In the genomic region with DNA sequence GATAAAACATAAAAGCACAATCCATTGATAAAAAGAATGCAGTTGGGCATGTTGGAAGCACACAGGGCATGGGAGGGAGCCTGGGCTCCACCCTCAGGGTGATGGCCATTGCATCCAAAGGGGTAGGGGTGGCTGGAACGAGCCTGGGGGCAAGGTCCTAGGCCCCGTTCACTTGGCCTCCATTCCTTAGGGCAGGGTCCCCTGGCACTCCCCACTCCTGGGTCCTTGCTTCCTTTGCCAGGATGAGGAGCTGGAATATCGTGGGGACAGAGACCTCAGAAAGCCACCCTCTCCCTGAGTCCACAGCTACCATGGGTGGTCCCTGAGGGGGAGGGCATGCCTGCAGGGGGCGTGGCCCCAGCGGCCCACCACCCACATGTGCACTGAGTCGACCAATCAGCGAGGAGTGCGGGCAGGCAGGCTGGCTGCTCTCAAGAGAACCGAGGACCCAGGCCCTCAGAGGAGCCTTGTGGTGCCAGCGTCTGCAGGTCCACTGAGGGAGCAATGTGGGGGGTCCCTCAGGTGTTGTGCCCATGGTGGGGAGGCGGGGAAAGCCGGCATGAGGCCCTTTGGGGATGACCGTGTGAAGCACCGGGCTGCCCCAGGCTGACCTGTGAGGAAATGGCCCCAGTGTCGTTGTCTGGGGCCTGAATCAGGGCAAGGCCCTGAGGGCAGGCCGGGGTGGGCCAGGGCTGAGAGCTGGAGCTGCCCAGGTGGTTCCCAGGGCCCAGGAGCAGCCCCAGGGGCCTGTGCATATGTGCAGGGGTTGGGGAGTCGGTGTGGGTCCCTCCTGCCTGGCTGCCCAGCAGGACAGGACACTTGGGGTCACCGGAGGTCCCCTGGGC, we compare ENCODE assay signal across 28 cellular contexts.
"Had no signal": no experiment of that assay in that cellular context is flagged by ENCODE, and none has a peak within 500 bp of the region (broad histone marks: within the 10 kb centered on the region; RNA-seq: fewer than 3 reads in every experiment).

No MANE protein-coding gene starts in this region.

- H3K9me3 ChIP-seq: MG63 had no signal

- FAIRE-seq: TTC549 had no signal

- H3K9me3 Mint-ChIP-seq: activated CD8-positive, alpha-beta T cell treated with anti-CD3 and anti-CD28 coated beads for 36 hours; activated naive CD8-positive, alpha-beta T cell treated with anti-CD3 and anti-CD28 coated beads, Interleukin-2, amount 50 U/mL, for 24 hours had no signal

- ATAC-seq: activated CD8-positive, alpha-beta T cell treated with anti-CD3 and anti-CD28 coated beads for 36 hours; activated naive CD4-positive, alpha-beta T cell treated with anti-CD3 and anti-CD28 coated beads, Interleukin-2, amount 50 U/mL, for 72 hours; activated naive CD8-positive, alpha-beta T cell treated with anti-CD3 and anti-CD28 coated beads, Interleukin-2, amount 50 U/mL, for 24 hours; Panc1; T-helper 17 cell had no signal

- H3K4me1 ChIP-seq: SJCRH30 had no signal

- DNase-seq: activated CD4-positive, alpha-beta T cell treated with anti-CD3 and anti-CD28 coated beads for 4 hours; activated CD8-positive, alpha-beta memory T cell treated with anti-CD3 and anti-CD28 coated beads, Interleukin-2, amount 50 U/mL, for 48 hours; activated CD8-positive, alpha-beta T cell treated with anti-CD3 and anti-CD28 coated beads for 36 hours; activated naive CD4-positive, alpha-beta T cell treated with Interleukin-2 at 50 U/mL for 16 hours; activated naive CD8-positive, alpha-beta T cell treated with anti-CD3 and anti-CD28 coated beads, Interleukin-2, amount 50 U/mL, for 24 hours; activated T-cell treated with anti-CD3 and anti-CD28 coated beads, Interleukin-2, amount 50 U/mL, for 1 hour; amniotic stem cell; MG63; MV-4-11; NCI-H1105; NCI-H1436; NCI-H187; NCI-H2081; NCI-H510A treated with DMSO at 0.1 percent for 48 hours; NCI-H69; NK-92 treated with Interleukin-12 subunit alpha and Interleukin-12 subunit beta, amount 100 ng/mL, for 24 hours; OCI-M1; Right ventricle myocardium superior; SJCRH30; T-helper 17 cell; T1000 had no signal

- H3K4me3 ChIP-seq: cardiac muscle cell, MG63, SJCRH30 had no signal

- H3K27ac ChIP-seq: cardiac muscle cell, RWPE1, SJCRH30, VCaP had no signal

- H3K27me3 Mint-ChIP-seq: activated CD8-positive, alpha-beta T cell treated with anti-CD3 and anti-CD28 coated beads for 36 hours; activated naive CD8-positive, alpha-beta T cell treated with anti-CD3 and anti-CD28 coated beads, Interleukin-2, amount 50 U/mL, for 24 hours; T-helper 17 cell had no signal

- H3K36me3 ChIP-seq: cardiac muscle cell, MG63, SJCRH30 had no signal

- H3K36me3 Mint-ChIP-seq: activated naive CD4-positive, alpha-beta T cell treated with anti-CD3 and anti-CD28 coated beads, Interleukin-2, amount 50 U/mL, for 72 hours; brain had no signal

- H3K27me3 ChIP-seq: cardiac muscle cell, MG63, SJCRH30 had no signal

- H3K27ac Mint-ChIP-seq: activated CD8-positive, alpha-beta T cell treated with anti-CD3 and anti-CD28 coated beads for 36 hours; activated naive CD4-positive, alpha-beta T cell treated with anti-CD3 and anti-CD28 coated beads, Interleukin-2, amount 50 U/mL, for 72 hours; activated naive CD8-positive, alpha-beta T cell treated with anti-CD3 and anti-CD28 coated beads, Interleukin-2, amount 50 U/mL, for 24 hours; brain; T-helper 17 cell had no signal

- H3K4me3 Mint-ChIP-seq: activated CD8-positive, alpha-beta T cell treated with anti-CD3 and anti-CD28 coated beads for 36 hours; activated naive CD8-positive, alpha-beta T cell treated with anti-CD3 and anti-CD28 coated beads, Interleukin-2, amount 50 U/mL, for 24 hours; brain; T-helper 17 cell had no signal

- H3K4me1 Mint-ChIP-seq: T-helper 17 cell had no signal
